In the genomic region with DNA sequence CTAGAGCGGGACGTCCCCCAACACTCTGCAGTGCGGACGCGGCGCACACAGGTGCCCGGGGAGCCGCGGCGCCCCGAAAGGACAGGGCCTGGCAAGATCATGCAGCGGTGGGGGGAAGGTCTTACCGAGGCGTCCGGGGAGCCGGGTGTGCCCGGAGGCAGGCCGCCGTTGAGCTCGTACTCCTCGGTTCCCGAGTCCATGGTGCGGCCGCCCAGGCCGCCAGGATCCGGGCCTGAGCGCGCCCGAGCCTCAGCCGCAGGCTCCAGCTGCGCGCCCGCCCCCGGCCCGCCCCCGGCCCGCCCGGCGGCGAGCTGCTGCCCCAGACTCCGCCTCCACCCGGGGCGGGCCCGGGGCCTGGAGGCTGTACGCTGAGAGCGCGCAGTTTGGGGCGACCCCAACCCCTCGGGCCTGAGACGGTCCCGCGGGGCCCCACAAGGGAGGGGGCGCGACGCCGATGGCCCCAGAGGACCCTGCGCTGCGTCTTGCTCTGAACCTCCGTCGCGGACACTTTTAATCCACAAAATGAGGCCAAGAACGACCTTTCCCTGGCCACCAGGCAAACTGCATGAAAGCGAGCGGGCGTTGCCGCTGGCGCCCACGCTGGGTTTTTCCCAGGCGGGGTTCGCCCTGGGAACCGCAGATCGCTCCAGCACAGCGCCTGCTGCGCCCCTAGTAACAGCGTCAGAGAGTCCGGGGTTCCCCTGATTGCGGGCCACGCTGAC, we compare ENCODE assay signal across 8 cellular contexts. TPM values are rescaled to one million over a fixed set of nuclear protein-coding genes. Genes with fewer than 3 reads are reported as not detected.
DNase-seq lines count a peak whose midpoint lies in the region; ATAC-seq and TF ChIP-seq lines count a peak whose summit lies in the region.

A gene with protein sequence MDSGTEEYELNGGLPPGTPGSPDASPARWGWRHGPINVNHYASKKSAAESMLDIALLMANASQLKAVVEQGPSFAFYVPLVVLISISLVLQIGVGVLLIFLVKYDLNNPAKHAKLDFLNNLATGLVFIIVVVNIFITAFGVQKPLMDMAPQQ (minus strand): TSS at position 234 of the 722 bp plus-strand sequence. CDS start 34 bp downstream, at position 200.

- H3K4me3 ChIP-seq in foreskin fibroblast (ENCODE audit: low read depth in 1 of 2, low read length in 2 of 2) (peak within 1 kb of the TSS; percentile 70 to 88), neutrophil (ENCODE audit: low read depth in 1 of 2, low read length in 1 of 2) (peak within 1 kb of the TSS; percentile 93 to 94)

- no peaks in the 10 kb centered on the region for H3K9me3 ChIP-seq in neutrophil

- DNase-seq in activated effector memory CD4-positive, alpha-beta T cell treated with Interleukin-2 at 50 U/mL for 16 hours = peak; percentile 61
- DNase-seq in foreskin fibroblast (peak; percentile 50 to 85), substantia nigra (lab: John Stamatoyannopoulos, UW) (peak in 44 of 49 donors; percentile 22 to 84 (median 64))

- peak; percentile 63 for ATAC-seq in HG03175 (IDR thresholded peaks at IDR 0.05; ENCODE audit: unreplicated experiment)

- in situ Hi-C loops in GM18951 (cut with MboI; ENCODE audit: low sequenced_read_pairs, unreplicated experiment) = no loop called here

- H3K27me3 ChIP-seq in neutrophil = peaks cover 28% of the 10 kb centered on the region

- H3K36me3 ChIP-seq in neutrophil = peaks cover 38% of the 10 kb centered on the region

- H3K27ac ChIP-seq in C4-2B (peak within 1 kb of the TSS; percentile 94), neutrophil (peak within 1 kb of the TSS; percentile 100), substantia nigra (ENCODE audit: low read depth, low read length, poor library complexity, severe bottlenecking) (peak within 1 kb of the TSS; percentile 83)

- TF ChIP-seq CTCF in C4-2B (conservative IDR thresholded peaks at IDR 0.05) = no peak
- no peak for TF ChIP-seq CTCF in foreskin fibroblast (IDR thresholded peaks at IDR 0.05; ENCODE audit: low read depth, low read length)
- TF ChIP-seq CTCF in neutrophil (IDR thresholded peaks at IDR 0.05) = peak; percentile 45

- peaks cover 63 to 64% of the 10 kb centered on the region in 2 experiments for H3K4me1 ChIP-seq in neutrophil (ENCODE audit: control insufficient read depth in 1 of 2, insufficient read depth in 1 of 2, low read depth in 1 of 2, low read length in 1 of 2)

- peak; percentile 66 for TF ChIP-seq POLR2A in GM18951 (IDR thresholded peaks at IDR 0.05; ENCODE audit: extremely low read depth, insufficient read depth, insufficient read length)

TF ChIP-seq in PFSK-1, 5 proteins besides CTCF, POLR2A, EP300 and RAD21:
- TF ChIP-seq SIN3A (IDR thresholded peaks at IDR 0.05; ENCODE audit: borderline replicate concordance, insufficient read depth, low read length) = no peak
- 0 out of 2 replicates have a peak, but pooled peaks have one; percentile 23 for TF ChIP-seq POLR2AphosphoS5 (IDR thresholded peaks at IDR 0.05; ENCODE audit: low read depth, low read length)
- TF ChIP-seq FOXP2 (optimal IDR thresholded peaks at IDR 0.05; ENCODE audit: borderline replicate concordance, extremely low read depth, extremely low read length, insufficient read depth) = no peak
- TF ChIP-seq TAF1 (IDR thresholded peaks at IDR 0.05; ENCODE audit: borderline replicate concordance, insufficient read depth, low read length) = no peak; the same call in 1 of the 2 replicates
- TF ChIP-seq, protein P1, sequence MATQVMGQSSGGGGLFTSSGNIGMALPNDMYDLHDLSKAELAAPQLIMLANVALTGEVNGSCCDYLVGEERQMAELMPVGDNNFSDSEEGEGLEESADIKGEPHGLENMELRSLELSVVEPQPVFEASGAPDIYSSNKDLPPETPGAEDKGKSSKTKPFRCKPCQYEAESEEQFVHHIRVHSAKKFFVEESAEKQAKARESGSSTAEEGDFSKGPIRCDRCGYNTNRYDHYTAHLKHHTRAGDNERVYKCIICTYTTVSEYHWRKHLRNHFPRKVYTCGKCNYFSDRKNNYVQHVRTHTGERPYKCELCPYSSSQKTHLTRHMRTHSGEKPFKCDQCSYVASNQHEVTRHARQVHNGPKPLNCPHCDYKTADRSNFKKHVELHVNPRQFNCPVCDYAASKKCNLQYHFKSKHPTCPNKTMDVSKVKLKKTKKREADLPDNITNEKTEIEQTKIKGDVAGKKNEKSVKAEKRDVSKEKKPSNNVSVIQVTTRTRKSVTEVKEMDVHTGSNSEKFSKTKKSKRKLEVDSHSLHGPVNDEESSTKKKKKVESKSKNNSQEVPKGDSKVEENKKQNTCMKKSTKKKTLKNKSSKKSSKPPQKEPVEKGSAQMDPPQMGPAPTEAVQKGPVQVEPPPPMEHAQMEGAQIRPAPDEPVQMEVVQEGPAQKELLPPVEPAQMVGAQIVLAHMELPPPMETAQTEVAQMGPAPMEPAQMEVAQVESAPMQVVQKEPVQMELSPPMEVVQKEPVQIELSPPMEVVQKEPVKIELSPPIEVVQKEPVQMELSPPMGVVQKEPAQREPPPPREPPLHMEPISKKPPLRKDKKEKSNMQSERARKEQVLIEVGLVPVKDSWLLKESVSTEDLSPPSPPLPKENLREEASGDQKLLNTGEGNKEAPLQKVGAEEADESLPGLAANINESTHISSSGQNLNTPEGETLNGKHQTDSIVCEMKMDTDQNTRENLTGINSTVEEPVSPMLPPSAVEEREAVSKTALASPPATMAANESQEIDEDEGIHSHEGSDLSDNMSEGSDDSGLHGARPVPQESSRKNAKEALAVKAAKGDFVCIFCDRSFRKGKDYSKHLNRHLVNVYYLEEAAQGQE (IDR thresholded peaks at IDR 0.05; ENCODE audit: insufficient read depth in 1 of 2, low read depth in 2 of 2, low read length in 2 of 2) = 0 out of 4 replicates have a peak, but pooled peaks of 1 of the 2 experiments have one; percentile 28

RNA-seq across cellular contexts. Expression of the gene that starts here (rescaled TPM):
- 226 TPM for polyA plus RNA-seq in PFSK-1 (2012; ENCODE audit: insufficient read length, low read depth)

Comparison
In these comparisons a context has a peak if more than half of its experiments do, and no peak if none do; other contexts are left out.
1. Peak in every context shown above with its lines: DNase-seq, ATAC-seq, H3K4me3 ChIP-seq and H3K27ac ChIP-seq.